Comparison of ENCODE assay signal across 1 cellular context in the genomic region with DNA sequence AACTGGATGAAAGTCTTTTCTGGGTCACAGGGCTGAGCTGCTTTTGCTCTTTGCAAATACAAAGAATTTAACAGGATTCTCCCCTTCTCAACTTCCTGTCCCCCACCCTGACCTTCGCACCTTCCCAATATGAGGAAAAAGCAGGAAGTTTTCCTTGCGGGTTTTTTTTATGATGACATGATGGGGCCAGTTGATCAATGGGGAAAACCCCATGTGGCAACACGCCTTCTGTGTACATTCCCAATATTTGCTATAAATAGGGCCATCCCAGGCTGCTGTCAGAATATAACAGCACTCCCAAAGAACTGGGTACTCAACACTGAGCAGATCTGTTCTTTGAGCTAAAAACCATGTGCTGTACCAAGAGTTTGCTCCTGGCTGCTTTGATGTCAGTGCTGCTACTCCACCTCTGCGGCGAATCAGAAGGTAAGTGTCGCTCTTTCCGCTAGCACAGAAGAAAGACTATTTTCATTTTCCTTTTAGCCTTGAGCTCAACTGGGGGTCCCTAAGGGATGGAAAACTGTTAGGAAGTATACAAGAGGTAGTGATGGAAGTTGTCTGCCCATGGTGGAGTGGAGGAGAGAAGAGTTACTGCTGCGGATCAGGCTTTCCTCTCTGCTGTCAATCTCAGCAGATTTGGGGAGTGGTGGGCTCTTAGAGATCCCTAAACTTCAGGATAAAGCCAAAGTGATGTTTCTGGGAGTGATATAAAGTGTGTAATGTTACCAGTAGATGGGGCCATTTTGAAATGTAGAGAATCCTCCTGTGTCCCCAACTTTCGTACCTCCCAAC.
TF ChIP-seq lines count a peak whose summit lies in the region.

A gene with protein sequence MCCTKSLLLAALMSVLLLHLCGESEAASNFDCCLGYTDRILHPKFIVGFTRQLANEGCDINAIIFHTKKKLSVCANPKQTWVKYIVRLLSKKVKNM (plus strand): TSS at position 281 of the 792 bp plus-strand sequence. CDS start 70 bp downstream, at position 351.

TF ChIP-seq in IMR-90, 13 proteins besides CTCF, POLR2A, EP300 and RAD21:
- no peak for TF ChIP-seq RFX5 (IDR thresholded peaks at IDR 0.05; ENCODE audit: low read depth, low read length)
- no peak for TF ChIP-seq BHLHE40 (IDR thresholded peaks at IDR 0.05; ENCODE audit: low read depth, low read length)
- no peak for TF ChIP-seq CHD1 (IDR thresholded peaks at IDR 0.05; ENCODE audit: low read depth, low read length)
- no peak for TF ChIP-seq SMC3 (IDR thresholded peaks at IDR 0.05; ENCODE audit: low read depth, low read length)
- TF ChIP-seq MAFK (IDR thresholded peaks at IDR 0.05; ENCODE audit: low read depth, low read length) = no peak
- no peak for TF ChIP-seq MAZ (IDR thresholded peaks at IDR 0.05; ENCODE audit: borderline replicate concordance, low read depth, low read length)
- no peak for TF ChIP-seq CEBPB (IDR thresholded peaks at IDR 0.05; ENCODE audit: low read depth, low read length)
- no peak for TF ChIP-seq RCOR1 (IDR thresholded peaks at IDR 0.05; ENCODE audit: insufficient replicate concordance, low read length)
- TF ChIP-seq, protein P1, sequence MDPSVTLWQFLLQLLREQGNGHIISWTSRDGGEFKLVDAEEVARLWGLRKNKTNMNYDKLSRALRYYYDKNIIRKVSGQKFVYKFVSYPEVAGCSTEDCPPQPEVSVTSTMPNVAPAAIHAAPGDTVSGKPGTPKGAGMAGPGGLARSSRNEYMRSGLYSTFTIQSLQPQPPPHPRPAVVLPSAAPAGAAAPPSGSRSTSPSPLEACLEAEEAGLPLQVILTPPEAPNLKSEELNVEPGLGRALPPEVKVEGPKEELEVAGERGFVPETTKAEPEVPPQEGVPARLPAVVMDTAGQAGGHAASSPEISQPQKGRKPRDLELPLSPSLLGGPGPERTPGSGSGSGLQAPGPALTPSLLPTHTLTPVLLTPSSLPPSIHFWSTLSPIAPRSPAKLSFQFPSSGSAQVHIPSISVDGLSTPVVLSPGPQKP (IDR thresholded peaks at IDR 0.05; ENCODE audit: borderline replicate concordance, low read depth, low read length) = no peak
- TF ChIP-seq, protein P2, sequence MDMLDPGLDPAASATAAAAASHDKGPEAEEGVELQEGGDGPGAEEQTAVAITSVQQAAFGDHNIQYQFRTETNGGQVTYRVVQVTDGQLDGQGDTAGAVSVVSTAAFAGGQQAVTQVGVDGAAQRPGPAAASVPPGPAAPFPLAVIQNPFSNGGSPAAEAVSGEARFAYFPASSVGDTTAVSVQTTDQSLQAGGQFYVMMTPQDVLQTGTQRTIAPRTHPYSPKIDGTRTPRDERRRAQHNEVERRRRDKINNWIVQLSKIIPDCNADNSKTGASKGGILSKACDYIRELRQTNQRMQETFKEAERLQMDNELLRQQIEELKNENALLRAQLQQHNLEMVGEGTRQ (IDR thresholded peaks at IDR 0.05; ENCODE audit: low read depth, low read length) = no peak
- TF ChIP-seq MXI1 (IDR thresholded peaks at IDR 0.05; ENCODE audit: borderline replicate concordance, low read depth, low read length) = no peak
- TF ChIP-seq FOS (IDR thresholded peaks at IDR 0.05; ENCODE audit: low read depth, low read length) = no peak
- TF ChIP-seq NFE2L2 (IDR thresholded peaks at IDR 0.05; ENCODE audit: low read depth, low read length) = no peak
